ENCODE assay signal across 8 cellular contexts in the genomic region with DNA sequence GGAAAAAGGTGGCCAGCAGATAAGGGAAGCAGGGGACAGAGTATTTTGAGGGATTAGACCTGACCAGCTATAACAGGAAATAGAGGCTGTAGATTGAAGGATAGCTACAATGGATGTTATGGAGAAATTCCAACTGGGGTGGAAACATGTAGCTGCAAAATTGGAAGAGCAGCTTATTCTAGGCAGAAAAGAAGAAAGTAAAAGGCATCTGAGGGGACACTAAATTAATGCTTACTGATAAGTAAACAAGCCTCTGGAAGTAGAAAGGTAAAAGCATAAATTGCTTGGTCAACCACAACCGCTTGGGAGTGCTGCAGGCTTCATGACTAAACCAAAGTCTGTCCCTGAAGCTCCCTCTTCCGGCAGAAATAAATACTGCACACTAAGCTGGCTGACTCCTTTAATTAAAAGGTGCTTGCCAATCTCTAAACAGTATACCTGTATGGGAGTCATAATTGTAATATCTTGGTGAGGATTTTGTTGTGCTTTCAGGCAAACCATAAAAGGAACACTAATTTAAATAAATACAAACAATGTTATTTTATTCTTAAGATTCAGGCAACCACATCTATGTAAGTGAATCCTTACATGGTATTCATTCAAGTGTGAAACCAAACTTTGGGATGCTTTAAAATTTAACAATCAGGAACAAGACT. TPM values are rescaled to one million over a fixed set of nuclear protein-coding genes. Genes with fewer than 3 reads are reported as not detected.
DNase-seq lines count a peak whose midpoint lies in the region; ATAC-seq and TF ChIP-seq lines count a peak whose summit lies in the region.

No MANE protein-coding gene starts in this region.

- TF ChIP-seq CTCF in HL-60 (IDR thresholded peaks at IDR 0.05; ENCODE audit: insufficient read depth, low read length) (peak; percentile 97), natural killer cell (IDR thresholded peaks at IDR 0.05) (peak; percentile 100)

- intact Hi-C loops in natural killer cell (cut with micrococcal nuclease) = loop anchor here (1.0 to 2.0 kb wide), 3 partner anchors 8 to 34 kb away; a partner anchor contains a TSS

- H3K36me3 Mint-ChIP-seq in activated CD8-positive, alpha-beta T cell treated with anti-CD3 and anti-CD28 coated beads, Interleukin-2, amount 10 ng/mL, durations not matched to agents 7 days and 5 days (ENCODE audit: low read depth) = peaks cover 16% of the 10 kb centered on the region
- H3K36me3 Mint-ChIP-seq in natural killer cell = peaks cover 9% of the 10 kb centered on the region

- H3K27me3 Mint-ChIP-seq in activated CD8-positive, alpha-beta T cell treated with anti-CD3 and anti-CD28 coated beads, Interleukin-2, amount 10 ng/mL, durations not matched to agents 7 days and 5 days (ENCODE audit: low read depth) = no peaks in the 10 kb centered on the region
- no peaks in the 10 kb centered on the region for H3K27me3 Mint-ChIP-seq in natural killer cell (ENCODE audit: low read depth in 2 of 2)

- DNase-seq in Ammon's horn (ENCODE audit: low spot score) (peak; percentile 94), HL-60 (ENCODE audit: low read depth in 1 of 2, low spot score in 1 of 2) (peak in 1 of 2 experiments; percentile 91), epidermal melanocyte (ENCODE audit: insufficient read length, low spot score) (peak; percentile 56), natural killer cell (peak; percentile 73), stromal cell of bone marrow (ENCODE audit: low read depth) (peak; percentile 86), DMS153 treated with DMSO at 0.1 percent for 48 hours (lab: John Stamatoyannopoulos, UW; ENCODE audit: unreplicated experiment) (no peak)
- peak; percentile 96 for DNase-seq in activated CD8-positive, alpha-beta T cell treated with anti-CD3 and anti-CD28 coated beads, Interleukin-2, amount 10 ng/mL, durations not matched to agents 7 days and 5 days

- no peaks in the 10 kb centered on the region for H3K27me3 ChIP-seq in HL-60 (ENCODE audit: insufficient read depth, poor library complexity, severe bottlenecking)

- H3K4me3 Mint-ChIP-seq in activated CD8-positive, alpha-beta T cell treated with anti-CD3 and anti-CD28 coated beads, Interleukin-2, amount 10 ng/mL, durations not matched to agents 7 days and 5 days = no peak overlapping the region
- H3K4me3 Mint-ChIP-seq in natural killer cell = peak overlapping the region; percentile 11

- no peak overlapping the region for H3K4me3 ChIP-seq in HL-60 (replicated peaks; ENCODE audit: insufficient read depth, low read length)

- POLR2A ChIA-PET in activated CD8-positive, alpha-beta T cell treated with anti-CD3 and anti-CD28 coated beads, Interleukin-2, amount 10 ng/mL, durations not matched to agents 7 days and 5 days (lab: Charles Lee) = interaction anchor here (0.6 to 2.0 kb wide), 4 partner anchors 9 to 189 kb away, joined by 3 to 12 read pairs (median 6); no protein-coding TSS in a partner anchor

- no peak overlapping the region for H3K27ac ChIP-seq in HL-60 (replicated peaks)

- H3K27ac Mint-ChIP-seq in activated CD8-positive, alpha-beta T cell treated with anti-CD3 and anti-CD28 coated beads, Interleukin-2, amount 10 ng/mL, durations not matched to agents 7 days and 5 days = peak overlapping the region; percentile 1
- peak overlapping the region; percentile 37 to 71 for H3K27ac Mint-ChIP-seq in natural killer cell

- CTCF ChIA-PET in activated CD8-positive, alpha-beta T cell treated with anti-CD3 and anti-CD28 coated beads, Interleukin-2, amount 10 ng/mL, durations not matched to agents 7 days and 5 days (lab: Charles Lee) = interaction anchor here (0.6 to 8.0 kb wide), 45 partner anchors 11 to 1654 kb away, joined by 3 to 199 read pairs (median 4); a partner anchor contains a TSS

- H3K9me3 Mint-ChIP-seq in activated CD8-positive, alpha-beta T cell treated with anti-CD3 and anti-CD28 coated beads, Interleukin-2, amount 10 ng/mL, durations not matched to agents 7 days and 5 days (ENCODE audit: insufficient read depth) = no peaks in the 10 kb centered on the region
- no peaks in the 10 kb centered on the region for H3K9me3 Mint-ChIP-seq in natural killer cell

- peak; percentile 59 for ATAC-seq in GM19438 (IDR thresholded peaks at IDR 0.05; ENCODE audit: low read depth, unreplicated experiment)
- ATAC-seq in activated CD8-positive, alpha-beta T cell treated with anti-CD3 and anti-CD28 coated beads, Interleukin-2, amount 10 ng/mL, durations not matched to agents 7 days and 5 days = peak; percentile 59
- peak; percentile 88 to 95 (median 95) for ATAC-seq in natural killer cell

- peaks cover 33% of the 10 kb centered on the region for H3K4me1 Mint-ChIP-seq in activated CD8-positive, alpha-beta T cell treated with anti-CD3 and anti-CD28 coated beads, Interleukin-2, amount 10 ng/mL, durations not matched to agents 7 days and 5 days (ENCODE audit: low read depth)
- H3K4me1 Mint-ChIP-seq in natural killer cell = peaks cover 28 to 30% of the 10 kb centered on the region in 2 donors

RNA-seq across cellular contexts. Expression of a gene that starts 7.7 kb away (rescaled TPM):
- total RNA-seq in activated CD8-positive, alpha-beta T cell treated with anti-CD3 and anti-CD28 coated beads, Interleukin-2, amount 10 ng/mL, durations not matched to agents 7 days and 5 days = 100 to 1,000 TPM; 974 to 998 TPM
- 1,000 to 10,000 TPM; 1,276 to 1,737 (median 1,334) TPM for total RNA-seq in natural killer cell

RNA-seq across cellular contexts. Expression of a gene that starts 43.1 kb away (rescaled TPM):
- total RNA-seq in activated CD8-positive, alpha-beta T cell treated with anti-CD3 and anti-CD28 coated beads, Interleukin-2, amount 10 ng/mL, durations not matched to agents 7 days and 5 days = 10 to 100 TPM; 12.5 to 14.6 TPM
- 1 to 10 TPM; 1.1 to 2.7 (median 1.3) TPM for total RNA-seq in natural killer cell
